ENCODE assay signal across 14 cellular contexts in genomic region chr11:77322506-77322905, GRCh38. TPM values are rescaled to one million over a fixed set of nuclear protein-coding genes. Genes with fewer than 3 reads are reported as not detected.
DNase-seq lines count a peak whose midpoint lies in the region; ATAC-seq and TF ChIP-seq lines count a peak whose summit lies in the region.
"Had no signal": no experiment of that assay in that cellular context is flagged by ENCODE, and none has a peak within 500 bp of the region (broad histone marks: within the 10 kb centered on the region; RNA-seq: fewer than 3 reads in every experiment).

No MANE protein-coding gene starts in this region.

- H3K4me3 ChIP-seq in astrocyte of the spinal cord (ENCODE audit: low read depth, low read length) (no peak overlapping the region), right cardiac atrium (ENCODE audit: low read length) (no peak overlapping the region), gastrocnemius medialis (no peak overlapping the region)
- H3K4me3 ChIP-seq: cardiac muscle cell had no signal

- H3K4me1 ChIP-seq in right cardiac atrium (ENCODE audit: control insufficient read depth, insufficient read depth, low read length) (no peaks in the 10 kb centered on the region), gastrocnemius medialis (no peaks in the 10 kb centered on the region)

- TF ChIP-seq CTCF in astrocyte of the spinal cord (IDR thresholded peaks at IDR 0.05; ENCODE audit: low read depth, low read length) (no peak), gastrocnemius medialis (IDR thresholded peaks at IDR 0.05 in 4 of 5, conservative IDR thresholded peaks at IDR 0.05 in 1 of 5) (no peak), GM13977 (IDR thresholded peaks at IDR 0.05; ENCODE audit: extremely low read depth, insufficient read depth, missing control alignments) (no peak)

- intact Hi-C loops in right cardiac atrium (cut with DNase I) (no loop called here), gastrocnemius medialis (cut with DNase I; ENCODE audit: low total_unique reads) (no loop called here)

- ATAC-seq in right cardiac atrium (peak; percentile 23 to 45), gastrocnemius medialis (peak; percentile 94 to 98), GM21576 (IDR thresholded peaks at IDR 0.05; ENCODE audit: unreplicated experiment) (no peak)
- ATAC-seq: activated CD4-positive, alpha-beta T cell treated with anti-CD3 and anti-CD28 coated beads for 36 hours had no signal

- in situ Hi-C loops in astrocyte of the spinal cord (cut with HindIII; ENCODE audit: low sequenced_read_pairs) (no loop called here), gastrocnemius medialis (cut with MboI; ENCODE audit: low sequenced_read_pairs in 4 of 4) (no loop called here), GM13977 (cut with MboI; ENCODE audit: low pct_unique_long_range_greater_than_20kb, low sequenced_read_pairs, unreplicated experiment) (no loop called here)

- H3K27me3 ChIP-seq in right cardiac atrium (ENCODE audit: control insufficient read depth, insufficient read depth) (no peaks in the 10 kb centered on the region), gastrocnemius medialis (no peaks in the 10 kb centered on the region)
- H3K27me3 ChIP-seq: cardiac muscle cell had no signal

- WGBS in right cardiac atrium: 48% methylated on average over 2 of the region's 2 CpGs

- peak overlapping the region; percentile 8 for H3K27ac ChIP-seq in right cardiac atrium (ENCODE audit: low read length)
- peak overlapping the region in 3 of 4 donors; percentile 35 to 56 (median 44) for H3K27ac ChIP-seq in gastrocnemius medialis
- H3K27ac ChIP-seq: cardiac muscle cell had no signal

- no peaks in the 10 kb centered on the region for H3K36me3 ChIP-seq in gastrocnemius medialis
- H3K36me3 ChIP-seq: cardiac muscle cell had no signal

- H3K9me3 ChIP-seq in right cardiac atrium (ENCODE audit: control insufficient read depth, low read length) (no peaks in the 10 kb centered on the region), gastrocnemius medialis (no peaks in the 10 kb centered on the region)

- DNase-seq in EL (peak; percentile 75), astrocyte of the spinal cord (ENCODE audit: low read depth, low spot score) (peak; percentile 83), right cardiac atrium (no peak), gastrocnemius medialis (peak; percentile 66 to 68), T-helper 1 cell (no peak), GM13977 (ENCODE audit: low spot score) (no peak), D341Med (ENCODE audit: low spot score) (no peak)
- DNase-seq: activated CD4-positive, alpha-beta T cell treated with anti-CD3 and anti-CD28 coated beads for 36 hours; CD4-positive, CD25-positive, alpha-beta regulatory T cell; NCI-H2171 treated with DMSO at 0.1 percent for 48 hours had no signal

- TF ChIP-seq POLR2A in gastrocnemius medialis (IDR thresholded peaks at IDR 0.05): no peak

RNA-seq across cellular contexts. Expression of gene GDPD4, which starts 21.0 kb away (rescaled TPM):
- total RNA-seq in right cardiac atrium (under 1 TPM in 1 of 4 donors, not detected in 3; 0.69 TPM), gastrocnemius medialis (not detected)
- 0.52 TPM for polyA plus RNA-seq in right cardiac atrium
- total RNA-seq: activated CD4-positive, alpha-beta T cell treated with anti-CD3 and anti-CD28 coated beads for 36 hours; cardiac muscle cell; CD4-positive, CD25-positive, alpha-beta regulatory T cell; MCF 10A; omental fat pad had no signal
- polyA plus RNA-seq: cardiac muscle cell; CD4-positive, CD25-positive, alpha-beta regulatory T cell had no signal

Comparison
In these comparisons a context has a peak if more than half of its experiments do, and no peak if none do; other contexts are left out.
1. DNase-seq: peak in EL (single experiment), astrocyte of the spinal cord (single experiment) and gastrocnemius medialis (2 of 2); none in right cardiac atrium (0 of 3), T-helper 1 cell (0 of 5), GM13977 (single experiment) and D341Med (single experiment).